In the genomic region with DNA sequence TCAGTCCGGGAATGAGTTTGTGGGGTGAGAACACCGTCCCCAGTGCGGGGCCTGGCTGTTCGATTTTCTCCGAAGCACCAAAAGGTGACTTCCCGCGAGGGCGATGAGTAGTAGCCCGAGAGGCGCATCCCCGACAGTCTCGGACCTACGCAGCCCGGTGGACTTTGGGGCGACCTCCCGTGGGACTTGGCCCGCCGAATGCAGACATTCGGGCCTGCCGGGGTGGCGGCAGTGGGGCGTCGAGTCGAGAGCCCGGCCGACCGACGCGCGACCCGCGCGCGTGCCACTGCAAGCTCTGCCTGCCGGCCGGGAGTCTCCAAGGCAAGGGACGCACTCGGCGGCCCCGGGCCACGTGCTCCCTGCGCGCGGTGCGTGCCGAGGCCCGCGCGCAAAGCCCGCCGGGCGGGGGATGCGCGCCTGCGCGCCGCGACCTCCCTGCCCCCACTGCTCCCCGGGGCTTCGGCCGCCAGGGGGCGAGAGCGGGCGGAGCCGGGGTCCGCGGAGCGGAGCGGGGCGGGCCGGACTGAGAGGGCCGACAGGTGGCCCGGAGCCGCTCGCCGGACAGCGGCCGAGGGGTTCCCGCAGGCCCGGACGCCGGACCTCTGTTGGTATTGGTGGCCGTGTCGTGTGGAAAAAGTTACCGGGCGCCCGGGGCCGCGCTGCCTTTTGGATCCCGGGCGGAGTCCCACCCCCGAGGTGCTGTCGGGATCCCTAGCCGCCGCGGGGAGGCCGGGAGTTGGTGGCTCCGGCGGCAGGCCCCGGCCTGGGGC, we compare ENCODE assay signal across 8 cellular contexts. TPM values are rescaled to one million over a fixed set of nuclear protein-coding genes. Genes with fewer than 3 reads are reported as not detected.
DNase-seq lines count a peak whose midpoint lies in the region; ATAC-seq and TF ChIP-seq lines count a peak whose summit lies in the region.

No MANE protein-coding gene starts in this region.

- peaks cover 38% of the 10 kb centered on the region for H3K36me3 Mint-ChIP-seq in neural crest cell (ENCODE audit: low read depth)
- H3K36me3 Mint-ChIP-seq in stimulated activated naive CD8-positive, alpha-beta T cell treated with anti-CD3 and anti-CD28 coated beads, Interleukin-15, Interleukin-2, amounts not matched to agents 100 ng/mL and 50 ng/mL, for 24 hours (ENCODE audit: low read depth) = peaks cover 47% of the 10 kb centered on the region

- H3K4me1 Mint-ChIP-seq in neural crest cell = peaks cover 60% of the 10 kb centered on the region
- peaks cover 51% of the 10 kb centered on the region for H3K4me1 Mint-ChIP-seq in stimulated activated naive CD8-positive, alpha-beta T cell treated with anti-CD3 and anti-CD28 coated beads, Interleukin-15, Interleukin-2, amounts not matched to agents 100 ng/mL and 50 ng/mL, for 24 hours (ENCODE audit: low read depth)

- TF ChIP-seq CTCF in AG04450 (IDR thresholded peaks at IDR 0.05; ENCODE audit: low read depth, low read length) = peak; percentile 53
- TF ChIP-seq CTCF in foreskin keratinocyte (conservative IDR thresholded peaks at IDR 0.05) = peak; percentile 92
- peak; percentile 82 for TF ChIP-seq CTCF in neural crest cell (conservative IDR thresholded peaks at IDR 0.05)

- H3K27ac Mint-ChIP-seq in neural crest cell (ENCODE audit: unreplicated experiment) = peak overlapping the region; percentile 98
- H3K27ac Mint-ChIP-seq in stimulated activated naive CD8-positive, alpha-beta T cell treated with anti-CD3 and anti-CD28 coated beads, Interleukin-15, Interleukin-2, amounts not matched to agents 100 ng/mL and 50 ng/mL, for 24 hours = peak overlapping the region; percentile 97

- H3K9me3 ChIP-seq in AG04450 (ENCODE audit: control insufficient read depth, insufficient read depth, low read length) = peaks cover 14% of the 10 kb centered on the region

- peaks cover 3% of the 10 kb centered on the region for H3K9me3 Mint-ChIP-seq in neural crest cell
- no peaks in the 10 kb centered on the region for H3K9me3 Mint-ChIP-seq in stimulated activated naive CD8-positive, alpha-beta T cell treated with anti-CD3 and anti-CD28 coated beads, Interleukin-15, Interleukin-2, amounts not matched to agents 100 ng/mL and 50 ng/mL, for 24 hours

- H3K4me3 Mint-ChIP-seq in neural crest cell = peak overlapping the region; percentile 98
- H3K4me3 Mint-ChIP-seq in stimulated activated naive CD8-positive, alpha-beta T cell treated with anti-CD3 and anti-CD28 coated beads, Interleukin-15, Interleukin-2, amounts not matched to agents 100 ng/mL and 50 ng/mL, for 24 hours = peak overlapping the region; percentile 99

- peaks cover 4% of the 10 kb centered on the region for H3K4me1 ChIP-seq in foreskin keratinocyte

- H3K4me3 ChIP-seq in AG04450 (ENCODE audit: low read depth, low read length) = peak overlapping the region; percentile 80

- H3K27me3 ChIP-seq in AG04450 (ENCODE audit: control insufficient read depth, insufficient read depth, low read length) = no peaks in the 10 kb centered on the region
- no peaks in the 10 kb centered on the region for H3K27me3 ChIP-seq in foreskin keratinocyte

- no peak for DNase-seq in AG04450 (ENCODE audit: low read depth, low spot score)
- peak; percentile 71 for DNase-seq in HPDE6-E6E7 (ENCODE audit: extremely low spot score)
- peak; percentile 84 for DNase-seq in RPMI7951 (ENCODE audit: low read depth)
- DNase-seq in activated gamma-delta T cell treated with Interleukin-2 at 50 U/mL for 16 hours = peak; percentile 82
- DNase-seq in foreskin keratinocyte = peak in 1 of 2 donors; percentile 62
- peak; percentile 90 for DNase-seq in neural crest cell (ENCODE audit: low read depth, low spot score)

- H3K27me3 Mint-ChIP-seq in neural crest cell (ENCODE audit: low read depth) = peaks cover 59% of the 10 kb centered on the region
- no peaks in the 10 kb centered on the region for H3K27me3 Mint-ChIP-seq in stimulated activated naive CD8-positive, alpha-beta T cell treated with anti-CD3 and anti-CD28 coated beads, Interleukin-15, Interleukin-2, amounts not matched to agents 100 ng/mL and 50 ng/mL, for 24 hours

- POLR2A ChIA-PET in AG04450 (lab: Yijun Ruan, JAX) = interaction anchor here (0.9 to 3.5 kb wide), 3 partner anchors 32 to 98 kb away, joined by 4 to 25 read pairs (median 7); no protein-coding TSS in a partner anchor

- CTCF ChIA-PET in AG04450 (lab: Charles Lee) = interaction anchor here (0.6 to 1.3 kb wide), 6 partner anchors 10 to 98 kb away, joined by 3 to 7 read pairs (median 4); no protein-coding TSS in a partner anchor

- H3K27ac ChIP-seq in AG04450 (ENCODE audit: low read depth, low read length) = peak overlapping the region; percentile 68
- H3K27ac ChIP-seq in foreskin keratinocyte = peak overlapping the region; percentile 78

- ATAC-seq in GM18520 (IDR thresholded peaks at IDR 0.05; ENCODE audit: unreplicated experiment) = peak; percentile 21
- ATAC-seq in foreskin keratinocyte = peak; percentile 8

RNA-seq across cellular contexts. Expression of gene PTMA, which starts 1.8 kb away (rescaled TPM):
- 505 and 681 TPM in 2 replicates for polyA plus RNA-seq in AG04450 (2011; rRNA removed)
- 227 and 297 TPM in 2 replicates for polyA minus RNA-seq in AG04450 (2011; rRNA and poly(A)+ RNA removed)
- total RNA-seq in RPMI7951 (2014; rRNA removed; shearing (Covaris generic)) = 1,433 and 1,788 TPM in 2 replicates
- 1,605 and 1,879 TPM in 2 replicates for total RNA-seq in foreskin keratinocyte
- polyA plus RNA-seq in foreskin keratinocyte = 1,580 and 1,921 TPM in 2 replicates
- 1,415 and 1,529 TPM in 2 replicates for total RNA-seq in neural crest cell
